Comparison of ENCODE assay signal across 1 cellular context in the genomic region with DNA sequence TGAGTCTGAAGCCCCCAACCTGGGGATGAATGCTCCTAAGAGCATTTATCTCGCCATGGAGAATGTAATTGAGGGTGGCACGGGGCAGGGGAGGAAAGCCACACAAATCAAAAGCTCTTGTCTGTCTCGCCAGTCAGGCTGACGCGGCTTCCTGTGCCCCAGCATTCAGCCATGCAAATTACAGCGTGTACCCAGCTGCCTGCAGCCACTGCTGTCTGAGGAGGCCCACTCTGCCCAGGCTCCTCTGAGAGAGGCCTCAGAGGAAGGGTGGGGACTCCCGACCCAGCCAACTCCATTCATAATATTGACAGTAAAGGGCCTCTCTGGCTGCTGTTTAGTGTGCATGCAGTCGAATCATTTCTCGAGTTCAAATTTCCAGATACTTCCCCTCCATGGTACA.
A peak's percentile ranks its signal among the peaks of the same experiment; 100 is the strongest.
TF ChIP-seq lines count a peak whose summit lies in the region.

No MANE protein-coding gene starts in this region.

TF ChIP-seq in HepG2, 621 proteins besides CTCF, POLR2A, EP300 and RAD21 (continued from another document and continues in another):
- TF ChIP-seq, protein P1, sequence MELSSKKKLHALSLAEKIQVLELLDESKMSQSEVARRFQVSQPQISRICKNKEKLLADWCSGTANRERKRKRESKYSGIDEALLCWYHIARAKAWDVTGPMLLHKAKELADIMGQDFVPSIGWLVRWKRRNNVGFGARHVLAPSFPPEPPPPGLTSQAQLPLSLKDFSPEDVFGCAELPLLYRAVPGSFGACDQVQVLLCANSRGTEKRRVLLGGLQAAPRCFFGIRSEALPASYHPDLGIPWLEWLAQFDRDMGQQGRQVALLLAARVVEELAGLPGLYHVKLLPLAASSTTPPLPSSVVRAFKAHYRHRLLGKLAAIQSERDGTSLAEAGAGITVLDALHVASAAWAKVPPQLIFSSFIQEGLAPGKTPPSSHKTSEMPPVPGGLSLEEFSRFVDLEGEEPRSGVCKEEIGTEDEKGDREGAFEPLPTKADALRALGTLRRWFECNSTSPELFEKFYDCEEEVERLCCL (CRISPR knock-in tag; IDR thresholded peaks at IDR 0.05; ENCODE audit: borderline replicate concordance) = no peak
- TF ChIP-seq NCOA2 (CRISPR knock-in tag; IDR thresholded peaks at IDR 0.05) (0 out of 2 replicates have a peak, but pooled peaks have one; percentile 18), ZBTB20 (CRISPR knock-in tag; IDR thresholded peaks at IDR 0.05; ENCODE audit: borderline replicate concordance, low read depth) (0 out of 2 replicates have a peak, but pooled peaks have one; percentile 18), NFYC (CRISPR knock-in tag; IDR thresholded peaks at IDR 0.05) (no peak), ZNF33B (CRISPR knock-in tag; IDR thresholded peaks at IDR 0.05) (peak; percentile 71; the same call in 1 of the 2 replicates), DNMT1 (CRISPR knock-in tag; IDR thresholded peaks at IDR 0.05) (no peak), ZFP90 (CRISPR knock-in tag; IDR thresholded peaks at IDR 0.05; ENCODE audit: borderline replicate concordance) (peak; percentile 91), JARID2 (CRISPR knock-in tag; IDR thresholded peaks at IDR 0.05; ENCODE audit: insufficient replicate concordance) (no peak), MED1 (CRISPR knock-in tag; IDR thresholded peaks at IDR 0.05) (peak; percentile 48; the same call in 1 of the 2 replicates), PITX1 (CRISPR knock-in tag; IDR thresholded peaks at IDR 0.05) (0 out of 2 replicates have a peak, but pooled peaks have one; percentile 13), TRIM24 (CRISPR knock-in tag; IDR thresholded peaks at IDR 0.05) (no peak), ZNF788 (CRISPR knock-in tag; IDR thresholded peaks at IDR 0.05; ENCODE audit: borderline replicate concordance) (peak; percentile 30; the same call in 1 of the 2 replicates), RXRB (CRISPR knock-in tag; IDR thresholded peaks at IDR 0.05; ENCODE audit: borderline replicate concordance) (peak; percentile 21; the same call in 1 of the 2 replicates), ZNF292 (CRISPR knock-in tag; IDR thresholded peaks at IDR 0.05; ENCODE audit: borderline replicate concordance, low read depth) (peak; percentile 52; the same call in 1 of the 2 replicates), RARA (CRISPR knock-in tag; IDR thresholded peaks at IDR 0.05) (peak; percentile 44; the same call in 1 of the 2 replicates), SOX13 (IDR thresholded peaks at IDR 0.05) (no peak), SOX13 (CRISPR knock-in tag; conservative IDR thresholded peaks at IDR 0.05 in 1 of 2, IDR thresholded peaks at IDR 0.05 in 1 of 2) (peak in 1 of 2 experiments; percentile 13; a peak in 1 of 4 replicates), SP5 (CRISPR knock-in tag; IDR thresholded peaks at IDR 0.05; ENCODE audit: borderline replicate concordance, low read depth) (0 out of 2 replicates have a peak, but pooled peaks have one; percentile 11), HIVEP1 (CRISPR knock-in tag; IDR thresholded peaks at IDR 0.05) (no peak), HDAC6 (IDR thresholded peaks at IDR 0.05; ENCODE audit: low read depth, low read length) (no peak), ZFY (CRISPR knock-in tag; IDR thresholded peaks at IDR 0.05) (peak; percentile 41; the same call in 1 of the 2 replicates), ZFX (CRISPR knock-in tag; IDR thresholded peaks at IDR 0.05; ENCODE audit: low read depth) (peak; percentile 53; the same call in 1 of the 2 replicates)
- TF ChIP-seq, protein P2, sequence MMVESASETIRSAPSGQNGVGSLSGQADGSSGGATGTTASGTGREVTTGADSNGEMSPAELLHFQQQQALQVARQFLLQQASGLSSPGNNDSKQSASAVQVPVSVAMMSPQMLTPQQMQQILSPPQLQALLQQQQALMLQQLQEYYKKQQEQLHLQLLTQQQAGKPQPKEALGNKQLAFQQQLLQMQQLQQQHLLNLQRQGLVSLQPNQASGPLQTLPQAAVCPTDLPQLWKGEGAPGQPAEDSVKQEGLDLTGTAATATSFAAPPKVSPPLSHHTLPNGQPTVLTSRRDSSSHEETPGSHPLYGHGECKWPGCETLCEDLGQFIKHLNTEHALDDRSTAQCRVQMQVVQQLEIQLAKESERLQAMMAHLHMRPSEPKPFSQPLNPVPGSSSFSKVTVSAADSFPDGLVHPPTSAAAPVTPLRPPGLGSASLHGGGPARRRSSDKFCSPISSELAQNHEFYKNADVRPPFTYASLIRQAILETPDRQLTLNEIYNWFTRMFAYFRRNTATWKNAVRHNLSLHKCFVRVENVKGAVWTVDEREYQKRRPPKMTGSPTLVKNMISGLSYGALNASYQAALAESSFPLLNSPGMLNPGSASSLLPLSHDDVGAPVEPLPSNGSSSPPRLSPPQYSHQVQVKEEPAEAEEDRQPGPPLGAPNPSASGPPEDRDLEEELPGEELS (CRISPR knock-in tag; IDR thresholded peaks at IDR 0.05) = 0 out of 2 replicates have a peak, but pooled peaks have one; percentile 20
- TF ChIP-seq, protein P3, sequence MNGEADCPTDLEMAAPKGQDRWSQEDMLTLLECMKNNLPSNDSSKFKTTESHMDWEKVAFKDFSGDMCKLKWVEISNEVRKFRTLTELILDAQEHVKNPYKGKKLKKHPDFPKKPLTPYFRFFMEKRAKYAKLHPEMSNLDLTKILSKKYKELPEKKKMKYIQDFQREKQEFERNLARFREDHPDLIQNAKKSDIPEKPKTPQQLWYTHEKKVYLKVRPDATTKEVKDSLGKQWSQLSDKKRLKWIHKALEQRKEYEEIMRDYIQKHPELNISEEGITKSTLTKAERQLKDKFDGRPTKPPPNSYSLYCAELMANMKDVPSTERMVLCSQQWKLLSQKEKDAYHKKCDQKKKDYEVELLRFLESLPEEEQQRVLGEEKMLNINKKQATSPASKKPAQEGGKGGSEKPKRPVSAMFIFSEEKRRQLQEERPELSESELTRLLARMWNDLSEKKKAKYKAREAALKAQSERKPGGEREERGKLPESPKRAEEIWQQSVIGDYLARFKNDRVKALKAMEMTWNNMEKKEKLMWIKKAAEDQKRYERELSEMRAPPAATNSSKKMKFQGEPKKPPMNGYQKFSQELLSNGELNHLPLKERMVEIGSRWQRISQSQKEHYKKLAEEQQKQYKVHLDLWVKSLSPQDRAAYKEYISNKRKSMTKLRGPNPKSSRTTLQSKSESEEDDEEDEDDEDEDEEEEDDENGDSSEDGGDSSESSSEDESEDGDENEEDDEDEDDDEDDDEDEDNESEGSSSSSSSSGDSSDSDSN (CRISPR knock-in tag; IDR thresholded peaks at IDR 0.05) = peak; percentile 17; the same call in 1 of the 2 replicates
- TF ChIP-seq, protein P4, sequence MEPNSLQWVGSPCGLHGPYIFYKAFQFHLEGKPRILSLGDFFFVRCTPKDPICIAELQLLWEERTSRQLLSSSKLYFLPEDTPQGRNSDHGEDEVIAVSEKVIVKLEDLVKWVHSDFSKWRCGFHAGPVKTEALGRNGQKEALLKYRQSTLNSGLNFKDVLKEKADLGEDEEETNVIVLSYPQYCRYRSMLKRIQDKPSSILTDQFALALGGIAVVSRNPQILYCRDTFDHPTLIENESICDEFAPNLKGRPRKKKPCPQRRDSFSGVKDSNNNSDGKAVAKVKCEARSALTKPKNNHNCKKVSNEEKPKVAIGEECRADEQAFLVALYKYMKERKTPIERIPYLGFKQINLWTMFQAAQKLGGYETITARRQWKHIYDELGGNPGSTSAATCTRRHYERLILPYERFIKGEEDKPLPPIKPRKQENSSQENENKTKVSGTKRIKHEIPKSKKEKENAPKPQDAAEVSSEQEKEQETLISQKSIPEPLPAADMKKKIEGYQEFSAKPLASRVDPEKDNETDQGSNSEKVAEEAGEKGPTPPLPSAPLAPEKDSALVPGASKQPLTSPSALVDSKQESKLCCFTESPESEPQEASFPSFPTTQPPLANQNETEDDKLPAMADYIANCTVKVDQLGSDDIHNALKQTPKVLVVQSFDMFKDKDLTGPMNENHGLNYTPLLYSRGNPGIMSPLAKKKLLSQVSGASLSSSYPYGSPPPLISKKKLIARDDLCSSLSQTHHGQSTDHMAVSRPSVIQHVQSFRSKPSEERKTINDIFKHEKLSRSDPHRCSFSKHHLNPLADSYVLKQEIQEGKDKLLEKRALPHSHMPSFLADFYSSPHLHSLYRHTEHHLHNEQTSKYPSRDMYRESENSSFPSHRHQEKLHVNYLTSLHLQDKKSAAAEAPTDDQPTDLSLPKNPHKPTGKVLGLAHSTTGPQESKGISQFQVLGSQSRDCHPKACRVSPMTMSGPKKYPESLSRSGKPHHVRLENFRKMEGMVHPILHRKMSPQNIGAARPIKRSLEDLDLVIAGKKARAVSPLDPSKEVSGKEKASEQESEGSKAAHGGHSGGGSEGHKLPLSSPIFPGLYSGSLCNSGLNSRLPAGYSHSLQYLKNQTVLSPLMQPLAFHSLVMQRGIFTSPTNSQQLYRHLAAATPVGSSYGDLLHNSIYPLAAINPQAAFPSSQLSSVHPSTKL (CRISPR knock-in tag; IDR thresholded peaks at IDR 0.05) = peak; percentile 25; the same call in 1 of the 2 replicates
- TF ChIP-seq, protein P5, sequence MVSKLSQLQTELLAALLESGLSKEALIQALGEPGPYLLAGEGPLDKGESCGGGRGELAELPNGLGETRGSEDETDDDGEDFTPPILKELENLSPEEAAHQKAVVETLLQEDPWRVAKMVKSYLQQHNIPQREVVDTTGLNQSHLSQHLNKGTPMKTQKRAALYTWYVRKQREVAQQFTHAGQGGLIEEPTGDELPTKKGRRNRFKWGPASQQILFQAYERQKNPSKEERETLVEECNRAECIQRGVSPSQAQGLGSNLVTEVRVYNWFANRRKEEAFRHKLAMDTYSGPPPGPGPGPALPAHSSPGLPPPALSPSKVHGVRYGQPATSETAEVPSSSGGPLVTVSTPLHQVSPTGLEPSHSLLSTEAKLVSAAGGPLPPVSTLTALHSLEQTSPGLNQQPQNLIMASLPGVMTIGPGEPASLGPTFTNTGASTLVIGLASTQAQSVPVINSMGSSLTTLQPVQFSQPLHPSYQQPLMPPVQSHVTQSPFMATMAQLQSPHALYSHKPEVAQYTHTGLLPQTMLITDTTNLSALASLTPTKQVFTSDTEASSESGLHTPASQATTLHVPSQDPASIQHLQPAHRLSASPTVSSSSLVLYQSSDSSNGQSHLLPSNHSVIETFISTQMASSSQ (IDR thresholded peaks at IDR 0.05; ENCODE audit: low read depth) = peak; percentile 54; the same call in 1 of the 2 replicates
- TF ChIP-seq, protein P5 (CRISPR knock-in tag; IDR thresholded peaks at IDR 0.05; ENCODE audit: borderline replicate concordance) = peak; percentile 64; the same call in 1 of the 2 replicates
- TF ChIP-seq, protein P6, sequence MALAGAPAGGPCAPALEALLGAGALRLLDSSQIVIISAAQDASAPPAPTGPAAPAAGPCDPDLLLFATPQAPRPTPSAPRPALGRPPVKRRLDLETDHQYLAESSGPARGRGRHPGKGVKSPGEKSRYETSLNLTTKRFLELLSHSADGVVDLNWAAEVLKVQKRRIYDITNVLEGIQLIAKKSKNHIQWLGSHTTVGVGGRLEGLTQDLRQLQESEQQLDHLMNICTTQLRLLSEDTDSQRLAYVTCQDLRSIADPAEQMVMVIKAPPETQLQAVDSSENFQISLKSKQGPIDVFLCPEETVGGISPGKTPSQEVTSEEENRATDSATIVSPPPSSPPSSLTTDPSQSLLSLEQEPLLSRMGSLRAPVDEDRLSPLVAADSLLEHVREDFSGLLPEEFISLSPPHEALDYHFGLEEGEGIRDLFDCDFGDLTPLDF (CRISPR knock-in tag; IDR thresholded peaks at IDR 0.05) = no peak
- TF ChIP-seq, protein P7, sequence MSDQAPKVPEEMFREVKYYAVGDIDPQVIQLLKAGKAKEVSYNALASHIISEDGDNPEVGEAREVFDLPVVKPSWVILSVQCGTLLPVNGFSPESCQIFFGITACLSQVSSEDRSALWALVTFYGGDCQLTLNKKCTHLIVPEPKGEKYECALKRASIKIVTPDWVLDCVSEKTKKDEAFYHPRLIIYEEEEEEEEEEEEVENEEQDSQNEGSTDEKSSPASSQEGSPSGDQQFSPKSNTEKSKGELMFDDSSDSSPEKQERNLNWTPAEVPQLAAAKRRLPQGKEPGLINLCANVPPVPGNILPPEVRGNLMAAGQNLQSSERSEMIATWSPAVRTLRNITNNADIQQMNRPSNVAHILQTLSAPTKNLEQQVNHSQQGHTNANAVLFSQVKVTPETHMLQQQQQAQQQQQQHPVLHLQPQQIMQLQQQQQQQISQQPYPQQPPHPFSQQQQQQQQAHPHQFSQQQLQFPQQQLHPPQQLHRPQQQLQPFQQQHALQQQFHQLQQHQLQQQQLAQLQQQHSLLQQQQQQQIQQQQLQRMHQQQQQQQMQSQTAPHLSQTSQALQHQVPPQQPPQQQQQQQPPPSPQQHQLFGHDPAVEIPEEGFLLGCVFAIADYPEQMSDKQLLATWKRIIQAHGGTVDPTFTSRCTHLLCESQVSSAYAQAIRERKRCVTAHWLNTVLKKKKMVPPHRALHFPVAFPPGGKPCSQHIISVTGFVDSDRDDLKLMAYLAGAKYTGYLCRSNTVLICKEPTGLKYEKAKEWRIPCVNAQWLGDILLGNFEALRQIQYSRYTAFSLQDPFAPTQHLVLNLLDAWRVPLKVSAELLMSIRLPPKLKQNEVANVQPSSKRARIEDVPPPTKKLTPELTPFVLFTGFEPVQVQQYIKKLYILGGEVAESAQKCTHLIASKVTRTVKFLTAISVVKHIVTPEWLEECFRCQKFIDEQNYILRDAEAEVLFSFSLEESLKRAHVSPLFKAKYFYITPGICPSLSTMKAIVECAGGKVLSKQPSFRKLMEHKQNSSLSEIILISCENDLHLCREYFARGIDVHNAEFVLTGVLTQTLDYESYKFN (CRISPR knock-in tag; conservative IDR thresholded peaks at IDR 0.05) = peak; percentile 43; the same call in 1 of the 2 replicates
- TF ChIP-seq, protein P8, sequence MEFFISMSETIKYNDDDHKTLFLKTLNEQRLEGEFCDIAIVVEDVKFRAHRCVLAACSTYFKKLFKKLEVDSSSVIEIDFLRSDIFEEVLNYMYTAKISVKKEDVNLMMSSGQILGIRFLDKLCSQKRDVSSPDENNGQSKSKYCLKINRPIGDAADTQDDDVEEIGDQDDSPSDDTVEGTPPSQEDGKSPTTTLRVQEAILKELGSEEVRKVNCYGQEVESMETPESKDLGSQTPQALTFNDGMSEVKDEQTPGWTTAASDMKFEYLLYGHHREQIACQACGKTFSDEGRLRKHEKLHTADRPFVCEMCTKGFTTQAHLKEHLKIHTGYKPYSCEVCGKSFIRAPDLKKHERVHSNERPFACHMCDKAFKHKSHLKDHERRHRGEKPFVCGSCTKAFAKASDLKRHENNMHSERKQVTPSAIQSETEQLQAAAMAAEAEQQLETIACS (CRISPR knock-in tag; IDR thresholded peaks at IDR 0.05) = no peak
- TF ChIP-seq, protein P9, sequence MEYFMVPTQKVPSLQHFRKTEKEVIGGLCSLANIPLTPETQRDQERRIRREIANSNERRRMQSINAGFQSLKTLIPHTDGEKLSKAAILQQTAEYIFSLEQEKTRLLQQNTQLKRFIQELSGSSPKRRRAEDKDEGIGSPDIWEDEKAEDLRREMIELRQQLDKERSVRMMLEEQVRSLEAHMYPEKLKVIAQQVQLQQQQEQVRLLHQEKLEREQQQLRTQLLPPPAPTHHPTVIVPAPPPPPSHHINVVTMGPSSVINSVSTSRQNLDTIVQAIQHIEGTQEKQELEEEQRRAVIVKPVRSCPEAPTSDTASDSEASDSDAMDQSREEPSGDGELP (IDR thresholded peaks at IDR 0.05; ENCODE audit: borderline replicate concordance, low read depth) = peak; percentile 57; the same call in 1 of the 2 replicates
